In genomic region chr3:8962226-8962861, GRCh38 we compare ENCODE assay signal across 8 cellular contexts. TPM values are rescaled to one million over a fixed set of nuclear protein-coding genes. Genes with fewer than 3 reads are reported as not detected.
A peak's percentile ranks its signal among the peaks of the same experiment; 100 is the strongest.
DNase-seq lines count a peak whose midpoint lies in the region; TF ChIP-seq lines count a peak whose summit lies in the region.

No MANE protein-coding gene starts in this region.

- peak overlapping the region; percentile 76 for H3K9ac ChIP-seq in HUES48 (ENCODE audit: low read depth, low read length)
- H3K9ac ChIP-seq in muscle layer of colon (ENCODE audit: low read length), result peak overlapping the region; percentile 46

- peaks cover 5% of the 10 kb centered on the region for H3K36me3 Mint-ChIP-seq in brain

- no peak overlapping the region for H3K27ac ChIP-seq in HUES48 (ENCODE audit: low read depth, low read length)
- H3K27ac ChIP-seq in muscle layer of colon (ENCODE audit: low read depth, low read length), result no peak overlapping the region

- no peak for DNase-seq in AG10803 (ENCODE audit: low read depth)
- DNase-seq in GDM1 (lab: John Stamatoyannopoulos, UW), result no peak
- no peak for DNase-seq in NCI-H524 treated with DMSO at 0.1 percent for 48 hours (lab: John Stamatoyannopoulos, UW)
- DNase-seq in NCI-H1048 (lab: John Stamatoyannopoulos, UW), result no peak
- no peak for DNase-seq in NCI-H748 treated with DMSO at 0.1 percent for 48 hours (lab: John Stamatoyannopoulos, UW)

- peak overlapping the region; percentile 93 to 97 (median 95) for H3K27ac Mint-ChIP-seq in brain

- H3K4me3 ChIP-seq in AG10803 (ENCODE audit: low read length) (peak overlapping the region; percentile 91), HUES48 (ENCODE audit: low read depth, low read length) (peak overlapping the region; percentile 92), muscle layer of colon (ENCODE audit: low read depth in 1 of 2, low read length in 2 of 2) (peak overlapping the region in 1 of 2 donors; percentile 90)

- peaks cover 25% of the 10 kb centered on the region for H3K36me3 ChIP-seq in HUES48 (ENCODE audit: control insufficient read depth, insufficient read depth, low read length)
- H3K36me3 ChIP-seq in muscle layer of colon (ENCODE audit: insufficient read depth, low read length), result no peaks in the 10 kb centered on the region

- H3K9me3 Mint-ChIP-seq in brain, result peaks cover 0 to 9% (median 0%) of the 10 kb centered on the region in 5 experiments

- peaks cover 40% of the 10 kb centered on the region for H3K4me1 Mint-ChIP-seq in brain

- H3K27me3 ChIP-seq in HUES48 (ENCODE audit: control insufficient read depth, insufficient read depth, low read length) (no peaks in the 10 kb centered on the region), muscle layer of colon (ENCODE audit: control insufficient read depth in 1 of 2, insufficient read depth in 2 of 2, low read length in 2 of 2) (no peaks in the 10 kb centered on the region)

- H3K4me3 Mint-ChIP-seq in brain, result peak overlapping the region; percentile 93 to 99 (median 98)

- TF ChIP-seq CTCF in AG10803 (conservative IDR thresholded peaks at IDR 0.05; ENCODE audit: low read length), result no peak
- TF ChIP-seq CTCF in brain (conservative IDR thresholded peaks at IDR 0.05), result no peak

- H3K4me1 ChIP-seq in HUES48 (ENCODE audit: control insufficient read depth, insufficient read depth, low read length) (peaks cover 24% of the 10 kb centered on the region), muscle layer of colon (ENCODE audit: insufficient read depth, low read length) (peaks cover 13% of the 10 kb centered on the region)

- H3K27me3 Mint-ChIP-seq in brain, result peaks cover 11% of the 10 kb centered on the region

- H3K9me3 ChIP-seq in HUES48 (ENCODE audit: control insufficient read depth, insufficient read depth, low read length) (no peaks in the 10 kb centered on the region), muscle layer of colon (ENCODE audit: low read length) (no peaks in the 10 kb centered on the region)

RNA-seq across cellular contexts. Expression of gene RAD18, which starts 0.9 kb away (rescaled TPM):
- polyA plus RNA-seq in brain (ENCODE audit: insufficient read depth, low read depth, low replicate concordance), result 3.4 TPM
